ENCODE assay signal across 1 cellular context in genomic region chr9:5626727-5627634, GRCh38.
TF ChIP-seq lines count a peak whose summit lies in the region.

No MANE protein-coding gene starts in this region.

TF ChIP-seq in GM23338, 12 proteins besides CTCF, POLR2A, EP300 and RAD21 (continued from another document):
- TF ChIP-seq ZNF462 (CRISPR knock-in tag; IDR thresholded peaks at IDR 0.05) (no peak), JUNB (IDR thresholded peaks at IDR 0.05; ENCODE audit: unreplicated experiment) (no peak), ZNF331 (CRISPR knock-in tag; IDR thresholded peaks at IDR 0.05; ENCODE audit: low read depth) (no peak), POLR2AphosphoS5 (IDR thresholded peaks at IDR 0.05; ENCODE audit: low read depth) (no peak), EZH2phosphoT487 (IDR thresholded peaks at IDR 0.05; ENCODE audit: unreplicated experiment) (no peak), CREB1 (CRISPR knock-in tag; IDR thresholded peaks at IDR 0.05; ENCODE audit: low read depth) (no peak), ETS1 (IDR thresholded peaks at IDR 0.05) (no peak), ZNF114 (CRISPR knock-in tag; IDR thresholded peaks at IDR 0.05) (no peak), NANOG (IDR thresholded peaks at IDR 0.05; ENCODE audit: borderline replicate concordance) (no peak)
